In the genomic region with DNA sequence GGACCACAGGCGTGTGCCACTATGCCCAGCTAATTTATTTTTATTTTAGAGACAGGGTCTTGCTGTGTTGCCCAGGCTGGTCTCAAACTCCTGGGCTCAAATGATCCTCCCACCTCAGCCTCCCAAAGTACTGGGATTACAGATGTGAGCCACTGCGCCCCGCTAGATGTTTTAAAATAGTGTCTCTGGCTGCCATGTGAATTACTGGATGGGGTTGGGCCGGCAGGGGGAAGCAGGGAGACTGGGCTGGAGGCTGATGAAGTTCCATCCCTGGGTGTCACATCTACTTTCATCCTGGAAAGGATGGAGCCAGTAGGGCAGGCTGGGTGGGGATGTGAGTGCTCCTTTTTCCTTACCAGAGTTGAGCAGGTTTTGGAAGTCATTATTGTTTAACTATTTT, we compare ENCODE assay signal across 12 cellular contexts. TPM values are rescaled to one million over a fixed set of nuclear protein-coding genes. Genes with fewer than 3 reads are reported as not detected.
DNase-seq lines count a peak whose midpoint lies in the region; ATAC-seq and TF ChIP-seq lines count a peak whose summit lies in the region.
"Had no signal": no experiment of that assay in that cellular context is flagged by ENCODE, and none has a peak within 500 bp of the region (broad histone marks: within the 10 kb centered on the region; RNA-seq: fewer than 3 reads in every experiment).

No MANE protein-coding gene starts in this region.

- H3K27ac ChIP-seq in GM23248 (no peak overlapping the region), SJCRH30 (no peak overlapping the region)

- H3K9me3 Mint-ChIP-seq in glutamatergic neuron (ENCODE audit: unreplicated experiment): peaks cover 16% of the 10 kb centered on the region
- H3K9me3 Mint-ChIP-seq: IgD-negative memory B cell; naive thymus-derived CD8-positive, alpha-beta T cell had no signal

- 0 out of 2 replicates have a peak, but pooled peaks cover 7% of the 10 kb centered on the region for H3K27me3 ChIP-seq in GM23248 (replicated peaks; ENCODE audit: insufficient read depth)
- H3K27me3 ChIP-seq in SJCRH30: no peaks in the 10 kb centered on the region

- H3K36me3 ChIP-seq in GM23248 (ENCODE audit: low read depth) (no peaks in the 10 kb centered on the region), SJCRH30 (no peaks in the 10 kb centered on the region)

- no peak overlapping the region for H3K4me2 ChIP-seq in GM23248 (ENCODE audit: unreplicated experiment)

- WGBS in GM23248 (ENCODE audit: low coverage in 1 of 2, low lambda C conversion rate in 2 of 2, missing lambda C conversion rate in 2 of 2), 2 experiments: 23 to 35% methylated on average over 4 of the region's 4 CpGs

- H3K4me1 Mint-ChIP-seq in glutamatergic neuron (ENCODE audit: low read depth, unreplicated experiment): peaks cover 19% of the 10 kb centered on the region

- no peak overlapping the region for H3K27ac Mint-ChIP-seq in glutamatergic neuron (ENCODE audit: unreplicated experiment)
- H3K27ac Mint-ChIP-seq: IgD-negative memory B cell; naive thymus-derived CD8-positive, alpha-beta T cell had no signal

- TF ChIP-seq CTCF in glutamatergic neuron (IDR thresholded peaks at IDR 0.05; ENCODE audit: partially characterized antibody, unreplicated experiment) (no peak), GM10266 (IDR thresholded peaks at IDR 0.05; ENCODE audit: control insufficient read depth, insufficient read depth, low read depth, missing control alignments) (no peak)

- in situ Hi-C loops in ACHN (cut with HindIII; ENCODE audit: low pct_ligation_motif_present, low pct_unique_long_range_greater_than_20kb, low sequenced_read_pairs) (no loop called here), GM23248 (cut with MboI) (loop anchor here (10.0 kb wide), 1 partner anchor 177 kb away; no protein-coding TSS in a partner anchor)

- H4K20me1 ChIP-seq in GM23248 (ENCODE audit: insufficient read depth): no peaks in the 10 kb centered on the region

- H3K9me2 ChIP-seq in GM23248 (ENCODE audit: insufficient read depth): no peaks in the 10 kb centered on the region

- H2AFZ ChIP-seq in GM23248: no peak overlapping the region

- DNase-seq in ACHN: peak; percentile 29
- peak; percentile 61 for DNase-seq in GM23248
- DNase-seq in SJCRH30: peak; percentile 11 to 24
- peak; percentile 26 for DNase-seq in glutamatergic neuron
- DNase-seq in GM10266 (ENCODE audit: extremely low spot score): no peak
- DNase-seq in activated T-cell treated with anti-CD3 and anti-CD28 coated beads, Interleukin-2, amount 50 U/mL, for 48 hours: no peak
- DNase-seq: effector memory CD4-positive, alpha-beta T cell; naive thymus-derived CD8-positive, alpha-beta T cell; SHP77 had no signal

- H3K79me2 ChIP-seq in GM23248 (ENCODE audit: insufficient read depth): no peaks in the 10 kb centered on the region

- no peak overlapping the region for H3K4me3 ChIP-seq in GM23248
- no peak overlapping the region for H3K4me3 ChIP-seq in SJCRH30

- no peak overlapping the region for H3K4me3 Mint-ChIP-seq in glutamatergic neuron (ENCODE audit: unreplicated experiment)
- H3K4me3 Mint-ChIP-seq: IgD-negative memory B cell; naive thymus-derived CD8-positive, alpha-beta T cell had no signal

- H3K9ac ChIP-seq in GM23248: no peak overlapping the region

- peaks cover 5% of the 10 kb centered on the region for H3K36me3 Mint-ChIP-seq in glutamatergic neuron (ENCODE audit: unreplicated experiment)
- H3K36me3 Mint-ChIP-seq: IgD-negative memory B cell; naive thymus-derived CD8-positive, alpha-beta T cell had no signal

- 0 out of 2 replicates have a peak, but pooled peaks cover 7% of the 10 kb centered on the region for H3F3A ChIP-seq in GM23248 (ENCODE audit: insufficient read depth)

- H3K4me1 ChIP-seq in GM23248 (ENCODE audit: insufficient read depth): no peaks in the 10 kb centered on the region
- no peaks in the 10 kb centered on the region for H3K4me1 ChIP-seq in SJCRH30

- H3K9me3 ChIP-seq in GM23248 (ENCODE audit: low read depth) (no peaks in the 10 kb centered on the region), SJCRH30 (replicated peaks) (no peaks in the 10 kb centered on the region)

- ATAC-seq in GM18511 (IDR thresholded peaks at IDR 0.05; ENCODE audit: unreplicated experiment) (no peak), GM21515 (IDR thresholded peaks at IDR 0.05; ENCODE audit: unreplicated experiment) (no peak)
- ATAC-seq: naive thymus-derived CD8-positive, alpha-beta T cell had no signal

- H3K27me3 Mint-ChIP-seq in glutamatergic neuron (ENCODE audit: unreplicated experiment): peaks cover 13% of the 10 kb centered on the region

RNA-seq across cellular contexts. Expression of a gene that starts 46.1 kb away (rescaled TPM):
- total RNA-seq in GM23248 (2014; rRNA removed; shearing (Covaris generic)): 0.11 and 0.13 TPM in 2 replicates
- 0.32 and 0.44 TPM in 2 replicates for polyA plus RNA-seq in GM23248 (2016; fragmentation: Nextera tagmentation; extraction: Ambion mirVana)
- total RNA-seq in SJCRH30 (2014; rRNA removed; shearing (Covaris generic)): 5.6 and 6.6 TPM in 2 replicates
- total RNA-seq in glutamatergic neuron (ENCODE audit: unreplicated experiment): 0.66 TPM

Comparison
In these comparisons a context has a peak if more than half of its experiments do, and no peak if none do; other contexts are left out.
1. DNase-seq: peak in ACHN (single experiment), GM23248 (single experiment), SJCRH30 (2 of 2) and glutamatergic neuron (single experiment); none in GM10266 (single experiment) and activated T-cell treated with anti-CD3 and anti-CD28 coated beads, Interleukin-2, amount 50 U/mL, for 48 hours (0 of 2).